Comparison of ENCODE assay signal across 21 cellular contexts in the genomic region with DNA sequence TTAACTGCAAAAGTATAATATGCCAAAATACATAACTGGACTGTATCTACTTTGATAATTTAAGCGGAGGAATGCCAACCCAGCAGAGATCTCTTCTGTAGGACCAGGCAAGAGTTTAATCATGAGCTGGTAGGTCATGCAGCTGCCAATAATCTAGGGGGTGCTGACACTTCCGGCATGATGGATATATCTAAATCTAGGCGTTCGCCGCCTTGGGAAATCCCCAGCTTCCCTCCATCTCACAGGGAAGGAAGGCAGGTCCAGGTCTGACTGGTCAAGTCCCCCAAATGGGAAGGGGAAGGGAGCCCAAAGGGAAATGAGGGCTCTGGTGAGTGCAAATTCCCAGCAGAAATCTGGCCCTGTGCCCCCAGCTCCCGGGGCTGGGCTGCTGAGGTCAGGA.
"Had no signal": no experiment of that assay in that cellular context is flagged by ENCODE, and none has a peak within 500 bp of the region (broad histone marks: within the 10 kb centered on the region; RNA-seq: fewer than 3 reads in every experiment).

No MANE protein-coding gene starts in this region.

- H3K27me3 ChIP-seq: foreskin keratinocyte, upper lobe of left lung had no signal

- ATAC-seq: activated CD8-positive, alpha-beta T cell treated with anti-CD3 and anti-CD28 coated beads, Interleukin-2, amount 10 ng/mL, durations not matched to agents 7 days and 5 days; foreskin keratinocyte; mucosa of descending colon; stimulated activated naive B cell treated with anti-CD40 and anti-IgM and Interleukin-4, amounts not matched to agents 10 μg/mL and 1 μg/mL and 100 μg/mL, for 72 hours had no signal

- H3K4me1 Mint-ChIP-seq: nephron progenitor cell; stimulated activated naive B cell treated with anti-CD40 and anti-IgM and Interleukin-4, amounts not matched to agents 10 μg/mL and 1 μg/mL and 100 μg/mL, for 72 hours had no signal

- H3K36me3 ChIP-seq: thoracic aorta had no signal

- H3K27ac Mint-ChIP-seq: activated CD8-positive, alpha-beta T cell treated with anti-CD3 and anti-CD28 coated beads, Interleukin-2, amount 10 ng/mL, durations not matched to agents 7 days and 5 days; activated naive CD8-positive, alpha-beta T cell; activated T-helper 1 cell treated with anti-CD3 and anti-CD28 coated beads, Interleukin-12 subunit alpha, Interleukin-12 subunit beta, Interleukin-2, Interleukin-4 antibody, amounts not matched to agents 30 ng/mL and 10 ng/mL and 1 ng/mL, durations not matched to agents 14 hours and 24 hours and 36 hours; stimulated activated naive B cell treated with anti-CD40 and anti-IgM and Interleukin-4, amounts not matched to agents 10 μg/mL and 1 μg/mL and 100 μg/mL, for 72 hours had no signal

- DNase-seq: activated CD4-positive, alpha-beta T cell treated with anti-CD3 and anti-CD28 coated beads for 1 hour; activated CD4-positive, alpha-beta T cell treated with anti-CD3 and anti-CD28 coated beads, Interleukin-2, amount 50 U/mL, for 1 hour; activated CD8-positive, alpha-beta T cell treated with anti-CD3 and anti-CD28 coated beads, Interleukin-2, amount 10 ng/mL, durations not matched to agents 7 days and 5 days; cerebellar nuclear complex; cortex of kidney; foreskin keratinocyte; hippocampal formation; kidney glomerular epithelial cell; mesendoderm; mucosa of descending colon; nephron progenitor cell; nucleus accumbens; stimulated activated CD4-positive, alpha-beta T cell treated with anti-CD3 and anti-CD28 coated beads, Interleukin-2, amount 100 ng/mL, for 48 hours; stimulated activated CD8-positive, alpha-beta memory T cell treated with anti-CD3 and anti-CD28 coated beads, Interleukin-4, amount 100 ng/mL, for 48 hours; stimulated activated naive B cell treated with anti-CD40 and anti-IgM and Interleukin-4, amounts not matched to agents 10 μg/mL and 1 μg/mL and 100 μg/mL, for 72 hours; T-helper 1 cell; T-helper 9 cell; upper lobe of left lung had no signal

- H3K4me3 Mint-ChIP-seq: activated CD8-positive, alpha-beta T cell treated with anti-CD3 and anti-CD28 coated beads, Interleukin-2, amount 10 ng/mL, durations not matched to agents 7 days and 5 days; activated naive CD8-positive, alpha-beta T cell; activated T-helper 1 cell treated with anti-CD3 and anti-CD28 coated beads, Interleukin-12 subunit alpha, Interleukin-12 subunit beta, Interleukin-2, Interleukin-4 antibody, amounts not matched to agents 30 ng/mL and 10 ng/mL and 1 ng/mL, durations not matched to agents 14 hours and 24 hours and 36 hours; stimulated activated naive B cell treated with anti-CD40 and anti-IgM and Interleukin-4, amounts not matched to agents 10 μg/mL and 1 μg/mL and 100 μg/mL, for 72 hours had no signal

- H3K9me3 ChIP-seq: mucosa of descending colon, thoracic aorta, upper lobe of left lung had no signal

- H3K9me3 Mint-ChIP-seq: activated T-helper 1 cell treated with anti-CD3 and anti-CD28 coated beads, Interleukin-12 subunit alpha, Interleukin-12 subunit beta, Interleukin-2, Interleukin-4 antibody, amounts not matched to agents 30 ng/mL and 10 ng/mL and 1 ng/mL, durations not matched to agents 14 hours and 24 hours and 36 hours; nephron progenitor cell; stimulated activated naive B cell treated with anti-CD40 and anti-IgM and Interleukin-4, amounts not matched to agents 10 μg/mL and 1 μg/mL and 100 μg/mL, for 72 hours had no signal

- H3K4me1 ChIP-seq: foreskin keratinocyte had no signal

- H3K27ac ChIP-seq: foreskin keratinocyte, thoracic aorta had no signal

- H3K4me3 ChIP-seq: mucosa of descending colon, thoracic aorta, upper lobe of left lung had no signal

- H3K27me3 Mint-ChIP-seq: activated naive CD8-positive, alpha-beta T cell; stimulated activated naive B cell treated with anti-CD40 and anti-IgM and Interleukin-4, amounts not matched to agents 10 μg/mL and 1 μg/mL and 100 μg/mL, for 72 hours had no signal
